ENCODE assay signal across 8 cellular contexts in genomic region chr2:61538179-61538919, GRCh38. TPM values are rescaled to one million over a fixed set of nuclear protein-coding genes. Genes with fewer than 3 reads are reported as not detected.
DNase-seq lines count a peak whose midpoint lies in the region; TF ChIP-seq lines count a peak whose summit lies in the region.

XPO1 (minus strand) TSS chr2:61538356; CDS start chr2:61533897, 4,459 bp downstream.

- H3K4me1 Mint-ChIP-seq in nephron: peaks cover 24% of the 10 kb centered on the region
- H3K4me1 Mint-ChIP-seq in stimulated activated naive CD8-positive, alpha-beta T cell treated with anti-CD3 and anti-CD28 coated beads, Interleukin-15, Interleukin-2, amounts not matched to agents 100 ng/mL and 50 ng/mL, for 24 hours (ENCODE audit: low read depth): peaks cover 49% of the 10 kb centered on the region

- no peaks in the 10 kb centered on the region for H3K27me3 Mint-ChIP-seq in nephron (ENCODE audit: low read depth)
- no peaks in the 10 kb centered on the region for H3K27me3 Mint-ChIP-seq in stimulated activated naive CD8-positive, alpha-beta T cell treated with anti-CD3 and anti-CD28 coated beads, Interleukin-15, Interleukin-2, amounts not matched to agents 100 ng/mL and 50 ng/mL, for 24 hours

- H3K4me3 Mint-ChIP-seq in nephron: peak within 1 kb of the TSS; percentile 92 to 99 (median 97)
- peak within 1 kb of the TSS; percentile 95 for H3K4me3 Mint-ChIP-seq in stimulated activated naive CD8-positive, alpha-beta T cell treated with anti-CD3 and anti-CD28 coated beads, Interleukin-15, Interleukin-2, amounts not matched to agents 100 ng/mL and 50 ng/mL, for 24 hours

- TF ChIP-seq CTCF in fibroblast of pulmonary artery (IDR thresholded peaks at IDR 0.05; ENCODE audit: low read length, missing control alignments) (no peak), nephron (IDR thresholded peaks at IDR 0.05; ENCODE audit: unreplicated experiment in 3 of 3) (no peak)

- H3K9me3 Mint-ChIP-seq in nephron: no peaks in the 10 kb centered on the region
- no peaks in the 10 kb centered on the region for H3K9me3 Mint-ChIP-seq in stimulated activated naive CD8-positive, alpha-beta T cell treated with anti-CD3 and anti-CD28 coated beads, Interleukin-15, Interleukin-2, amounts not matched to agents 100 ng/mL and 50 ng/mL, for 24 hours

- peak within 1 kb of the TSS; percentile 96 for H3K4me3 ChIP-seq in H7 (ENCODE audit: insufficient read depth, low read depth, low read length)
- peak within 1 kb of the TSS; percentile 78 for H3K4me3 ChIP-seq in fibroblast of pulmonary artery (replicated peaks; ENCODE audit: low read depth, low read length)

- no peaks in the 10 kb centered on the region for H3K36me3 ChIP-seq in H7 (replicated peaks; ENCODE audit: control insufficient read depth, insufficient read depth, low read length)

- H3K27ac Mint-ChIP-seq in nephron: peak within 1 kb of the TSS; percentile 97 to 99 (median 99)
- peak within 1 kb of the TSS; percentile 100 for H3K27ac Mint-ChIP-seq in stimulated activated naive CD8-positive, alpha-beta T cell treated with anti-CD3 and anti-CD28 coated beads, Interleukin-15, Interleukin-2, amounts not matched to agents 100 ng/mL and 50 ng/mL, for 24 hours

- peaks cover 3% of the 10 kb centered on the region for H3K36me3 Mint-ChIP-seq in nephron (ENCODE audit: low read depth)
- H3K36me3 Mint-ChIP-seq in stimulated activated naive CD8-positive, alpha-beta T cell treated with anti-CD3 and anti-CD28 coated beads, Interleukin-15, Interleukin-2, amounts not matched to agents 100 ng/mL and 50 ng/mL, for 24 hours (ENCODE audit: low read depth): peaks cover 23% of the 10 kb centered on the region

- H3K27me3 ChIP-seq in H7 (ENCODE audit: control insufficient read depth, insufficient read depth, low read length): no peaks in the 10 kb centered on the region

- DNase-seq in ELF-1 (ENCODE audit: low read depth, low spot score): peak; percentile 100
- peak; percentile 97 for DNase-seq in H7
- peak; percentile 97 for DNase-seq in M059J (ENCODE audit: low read depth)
- peak; percentile 100 for DNase-seq in SHP77 (lab: John Stamatoyannopoulos, UW)
- peak; percentile 97 for DNase-seq in activated effector memory CD4-positive, alpha-beta T cell treated with Interleukin-2 at 50 U/mL for 16 hours
- peak; percentile 100 for DNase-seq in fibroblast of pulmonary artery (ENCODE audit: low read depth)

RNA-seq across cellular contexts. Expression of gene XPO1, which starts in this region (rescaled TPM):
- 197 and 279 TPM in 2 replicates for total RNA-seq in H7 (2014; rRNA removed; shearing (Covaris generic))
- 134 and 210 TPM in 2 replicates for total RNA-seq in M059J (2014; rRNA removed; shearing (Covaris generic))

Comparison
In these comparisons a context has a peak if more than half of its experiments do, and no peak if none do; other contexts are left out.
1. Peak in every context shown above with its lines: DNase-seq and H3K4me3 ChIP-seq.